ENCODE assay signal across 20 cellular contexts in the genomic region with DNA sequence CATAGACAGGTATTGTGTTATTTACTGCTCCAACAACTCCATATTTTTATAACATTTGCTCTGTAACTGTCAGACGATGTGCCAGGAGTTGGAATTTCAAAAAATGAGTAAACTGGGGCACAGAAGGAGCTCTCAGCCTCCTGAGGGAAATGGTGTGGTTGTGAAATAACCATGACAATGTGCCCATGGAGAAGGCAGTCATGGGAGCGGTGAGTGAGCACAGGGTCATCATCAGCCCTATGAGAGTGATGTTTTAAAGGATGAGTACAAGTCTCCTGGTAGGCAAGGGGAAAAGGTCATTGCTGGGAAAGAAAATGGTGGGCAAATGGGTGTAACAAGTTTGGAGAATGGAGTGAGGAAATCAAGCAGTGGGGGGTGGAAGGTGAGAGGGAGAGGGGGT.
"Had no signal": no experiment of that assay in that cellular context is flagged by ENCODE, and none has a peak within 500 bp of the region (broad histone marks: within the 10 kb centered on the region; RNA-seq: fewer than 3 reads in every experiment).

No MANE protein-coding gene starts in this region.

- H3K4me3 ChIP-seq: SJSA1 had no signal

- H3K9me3 ChIP-seq: SK-N-SH had no signal

- H3K9ac ChIP-seq: SK-N-SH had no signal

- DNase-seq: KBM-7, MM.1S, NCI-H1092 treated with DMSO at 0.1 percent for 48 hours, NCI-H1436, NCI-H187, NCI-H2029, NCI-H2081 treated with DMSO at 0.1 percent for 48 hours, NCI-H2171, NCI-H226, NCI-H446, NCI-H510A, NCI-H524 treated with DMSO at 0.1 percent for 48 hours, NCI-H69, NCI-H774, Right ventricle myocardium superior, RPMI8226, SIG-M5, SK-N-SH had no signal

- H3K4me2 ChIP-seq: SK-N-SH had no signal

- H3K4me1 ChIP-seq: SJSA1 had no signal

- H3K27me3 ChIP-seq: SJSA1 had no signal

- FAIRE-seq: RCC 7860 had no signal

- H3K36me3 ChIP-seq: SJSA1 had no signal

- H3K27ac ChIP-seq: SJSA1 had no signal
